Comparison of ENCODE assay signal across 8 cellular contexts in the genomic region with DNA sequence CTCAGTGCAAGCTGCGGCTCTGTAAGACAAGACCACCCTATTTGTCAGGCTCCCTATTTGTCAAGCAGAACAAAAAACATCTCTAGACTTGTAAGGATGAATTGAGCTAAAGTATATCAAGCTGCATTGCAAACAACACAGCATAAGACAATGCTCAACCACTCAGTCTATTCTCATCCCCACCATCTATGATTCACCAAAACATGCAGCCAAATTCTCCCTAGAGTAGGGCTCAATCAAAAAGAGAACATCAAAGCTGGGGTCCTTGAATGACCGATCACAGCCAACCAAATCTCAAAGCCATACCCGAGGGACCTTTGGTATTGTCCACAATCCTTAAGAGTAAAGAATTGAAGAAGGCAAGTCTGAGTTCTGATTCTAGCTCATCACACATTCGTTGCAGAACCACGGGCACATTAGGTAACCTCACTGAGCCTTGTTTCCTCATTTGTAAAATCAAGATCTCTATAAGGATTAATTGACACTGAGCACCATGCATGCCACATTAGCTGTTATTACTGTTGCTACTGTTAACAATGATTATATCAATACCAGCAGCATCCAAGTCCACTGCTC. TPM values are rescaled to one million over a fixed set of nuclear protein-coding genes. Genes with fewer than 3 reads are reported as not detected.
DNase-seq lines count a peak whose midpoint lies in the region; ATAC-seq lines count a peak whose summit lies in the region.

No MANE protein-coding gene starts in this region.

- H3K27ac Mint-ChIP-seq in T-helper 2 cell treated with Interferon-gamma antibody and Interleukin-4, amounts not matched to agents 5 μg/mL and 100 μg/mL, for 36 hours = peak overlapping the region; percentile 90
- peak overlapping the region; percentile 71 for H3K27ac Mint-ChIP-seq in activated T-helper 17 cell treated with anti-CD3 and anti-CD28 coated beads, Interleukin-2, amount 50 U/mL, for 72 hours
- peak overlapping the region; percentile 93 for H3K27ac Mint-ChIP-seq in stimulated activated naive B cell treated with anti-CD40 and anti-IgM and Interleukin-4, amounts not matched to agents 10 μg/mL and 1 μg/mL and 100 μg/mL, for 72 hours

- peaks cover 55% of the 10 kb centered on the region for H3K4me1 Mint-ChIP-seq in T-helper 2 cell treated with Interferon-gamma antibody and Interleukin-4, amounts not matched to agents 5 μg/mL and 100 μg/mL, for 36 hours (ENCODE audit: low read depth)
- H3K4me1 Mint-ChIP-seq in activated T-helper 17 cell treated with anti-CD3 and anti-CD28 coated beads, Interleukin-2, amount 50 U/mL, for 72 hours = peaks cover 61% of the 10 kb centered on the region
- peaks cover 52 to 88% of the 10 kb centered on the region in 2 donors for H3K4me1 Mint-ChIP-seq in stimulated activated naive B cell treated with anti-CD40 and anti-IgM and Interleukin-4, amounts not matched to agents 10 μg/mL and 1 μg/mL and 100 μg/mL, for 72 hours

- ATAC-seq in HG03025 (IDR thresholded peaks at IDR 0.05; ENCODE audit: low FRiP score, unreplicated experiment) = peak; percentile 21
- ATAC-seq in activated T-helper 17 cell treated with anti-CD3 and anti-CD28 coated beads, Interleukin-2, amount 50 U/mL, for 72 hours (replicated peaks) = peak; percentile 56
- ATAC-seq in stimulated activated naive B cell treated with anti-CD40 and anti-IgM and Interleukin-4, amounts not matched to agents 10 μg/mL and 1 μg/mL and 100 μg/mL, for 72 hours (replicated peaks) = peak; percentile 64 to 70

- H3K27me3 Mint-ChIP-seq in T-helper 2 cell treated with Interferon-gamma antibody and Interleukin-4, amounts not matched to agents 5 μg/mL and 100 μg/mL, for 36 hours (ENCODE audit: low read depth) = no peaks in the 10 kb centered on the region
- H3K27me3 Mint-ChIP-seq in activated T-helper 17 cell treated with anti-CD3 and anti-CD28 coated beads, Interleukin-2, amount 50 U/mL, for 72 hours = no peaks in the 10 kb centered on the region
- no peaks in the 10 kb centered on the region for H3K27me3 Mint-ChIP-seq in stimulated activated naive B cell treated with anti-CD40 and anti-IgM and Interleukin-4, amounts not matched to agents 10 μg/mL and 1 μg/mL and 100 μg/mL, for 72 hours

- peaks cover 53% of the 10 kb centered on the region for H3K36me3 Mint-ChIP-seq in T-helper 2 cell treated with Interferon-gamma antibody and Interleukin-4, amounts not matched to agents 5 μg/mL and 100 μg/mL, for 36 hours (ENCODE audit: low read depth)
- H3K36me3 Mint-ChIP-seq in activated T-helper 17 cell treated with anti-CD3 and anti-CD28 coated beads, Interleukin-2, amount 50 U/mL, for 72 hours (ENCODE audit: low read depth) = peaks cover 85% of the 10 kb centered on the region
- peaks cover 73 to 93% of the 10 kb centered on the region in 2 donors for H3K36me3 Mint-ChIP-seq in stimulated activated naive B cell treated with anti-CD40 and anti-IgM and Interleukin-4, amounts not matched to agents 10 μg/mL and 1 μg/mL and 100 μg/mL, for 72 hours

- no peaks in the 10 kb centered on the region for H3K9me3 Mint-ChIP-seq in T-helper 2 cell treated with Interferon-gamma antibody and Interleukin-4, amounts not matched to agents 5 μg/mL and 100 μg/mL, for 36 hours
- no peaks in the 10 kb centered on the region for H3K9me3 Mint-ChIP-seq in activated T-helper 17 cell treated with anti-CD3 and anti-CD28 coated beads, Interleukin-2, amount 50 U/mL, for 72 hours
- H3K9me3 Mint-ChIP-seq in stimulated activated naive B cell treated with anti-CD40 and anti-IgM and Interleukin-4, amounts not matched to agents 10 μg/mL and 1 μg/mL and 100 μg/mL, for 72 hours = peaks cover 3 to 4% of the 10 kb centered on the region in 2 donors

- peak overlapping the region; percentile 69 for H3K4me3 Mint-ChIP-seq in T-helper 2 cell treated with Interferon-gamma antibody and Interleukin-4, amounts not matched to agents 5 μg/mL and 100 μg/mL, for 36 hours
- H3K4me3 Mint-ChIP-seq in activated T-helper 17 cell treated with anti-CD3 and anti-CD28 coated beads, Interleukin-2, amount 50 U/mL, for 72 hours = peak overlapping the region; percentile 70
- H3K4me3 Mint-ChIP-seq in stimulated activated naive B cell treated with anti-CD40 and anti-IgM and Interleukin-4, amounts not matched to agents 10 μg/mL and 1 μg/mL and 100 μg/mL, for 72 hours = peak overlapping the region; percentile 56 to 68

- DNase-seq in T-helper 2 cell treated with Interferon-gamma antibody and Interleukin-4, amounts not matched to agents 5 μg/mL and 100 μg/mL, for 36 hours (ENCODE audit: low spot score) = no peak
- DNase-seq in T-helper 2 cell = no peak
- no peak for DNase-seq in stimulated activated naive B cell treated with anti-CD40 and anti-IgM and Interleukin-4, amounts not matched to agents 10 μg/mL and 1 μg/mL and 100 μg/mL, for 72 hours
- no peak for DNase-seq in kidney tubule cell (ENCODE audit: low spot score)
- no peak for DNase-seq in NCI-H2081 treated with DMSO at 0.1 percent for 48 hours (lab: John Stamatoyannopoulos, UW)
- DNase-seq in stimulated activated CD4-positive, alpha-beta T cell treated with anti-CD3 and anti-CD28 coated beads, Interleukin-4, amount 100 ng/mL, for 4 hours = no peak

RNA-seq across cellular contexts. Expression of gene RFTN1, which starts 31.2 kb away (rescaled TPM):
- total RNA-seq in activated T-helper 17 cell treated with anti-CD3 and anti-CD28 coated beads, Interleukin-2, amount 50 U/mL, for 72 hours = 100 to 1,000 TPM; 112 to 139 TPM
